In genomic region chr22:19523240-19524169, GRCh38 we compare ENCODE assay signal across 7 cellular contexts. TPM values are rescaled to one million over a fixed set of nuclear protein-coding genes. Genes with fewer than 3 reads are reported as not detected.
DNase-seq lines count a peak whose midpoint lies in the region; ATAC-seq and TF ChIP-seq lines count a peak whose summit lies in the region.

No MANE protein-coding gene starts in this region.

- no peak overlapping the region for H3K27ac ChIP-seq in neural cell (ENCODE audit: low read length)

- peak overlapping the region; percentile 2 for H2AFZ ChIP-seq in neural cell (ENCODE audit: low read depth, low read length)

- peak overlapping the region; percentile 67 for H3K4me3 ChIP-seq in neural cell (ENCODE audit: low read length)

- no peak for TF ChIP-seq RAD21 in neural cell (conservative IDR thresholded peaks at IDR 0.05)

- H3K4me1 Mint-ChIP-seq in T-cell, result peaks cover 5 to 17% (median 8%) of the 10 kb centered on the region in 3 donors

- DNase-seq in GM13977 (ENCODE audit: low spot score) (peak; percentile 48), T-cell (peak in 9 of 34 experiments; percentile 6 to 29 (median 16)), ACHN (no peak), CD1c-positive myeloid dendritic cell (ENCODE audit: extremely low spot score) (no peak)

- no peak overlapping the region for H3K4me2 ChIP-seq in neural cell (ENCODE audit: low read length)

- H3K9me2 ChIP-seq in neural cell (ENCODE audit: insufficient read depth, low read length), result no peaks in the 10 kb centered on the region

- H3K4me3 Mint-ChIP-seq in T-cell, result peak overlapping the region; percentile 57 to 75 (median 61)

- no peaks in the 10 kb centered on the region for H3K36me3 Mint-ChIP-seq in T-cell

- no peaks in the 10 kb centered on the region for H3K79me2 ChIP-seq in neural cell (replicated peaks; ENCODE audit: insufficient read depth, low read length)

- POLR2A ChIA-PET in T-cell (lab: Charles Lee), result no interaction called here

- CTCF ChIA-PET in T-cell (lab: Charles Lee), result no interaction called here

- no peak for TF ChIP-seq EP300 in neural cell (conservative IDR thresholded peaks at IDR 0.05; ENCODE audit: poor library complexity, severe bottlenecking)

- no peaks in the 10 kb centered on the region for H4K20me1 ChIP-seq in neural cell (ENCODE audit: insufficient read depth)

- H3F3A ChIP-seq in neural cell (ENCODE audit: insufficient read depth, low read length, poor library complexity, severe bottlenecking), result no peaks in the 10 kb centered on the region

- H3K9me3 Mint-ChIP-seq in T-cell, result no peaks in the 10 kb centered on the region

- no peak for TF ChIP-seq CTCF in GM13977 (IDR thresholded peaks at IDR 0.05; ENCODE audit: extremely low read depth, insufficient read depth, missing control alignments)
- peak; percentile 38 for TF ChIP-seq CTCF in neural cell (IDR thresholded peaks at IDR 0.05; ENCODE audit: poor library complexity, severe bottlenecking)

- no peak overlapping the region for H3K27ac Mint-ChIP-seq in T-cell

- H3K27me3 ChIP-seq in neural cell (ENCODE audit: insufficient read depth, low read depth, low read length), result peaks cover 45% of the 10 kb centered on the region

- no peaks in the 10 kb centered on the region for H3K36me3 ChIP-seq in neural cell (ENCODE audit: insufficient read depth, low read length)

- no peak overlapping the region for H3K9ac ChIP-seq in neural cell (ENCODE audit: low read length)

- no peaks in the 10 kb centered on the region for H3K9me3 ChIP-seq in neural cell (ENCODE audit: low read length)

- ATAC-seq in T-cell (replicated peaks in 1 of 4) (peak; percentile 47 to 84 (median 62)), esophagus mucosa (peak; percentile 51), HG02763 (IDR thresholded peaks at IDR 0.05; ENCODE audit: unreplicated experiment) (no peak)

- H3K27me3 Mint-ChIP-seq in T-cell, result peaks cover 15 to 37% of the 10 kb centered on the region in 2 donors

- in situ Hi-C loops in GM13977 (cut with MboI; ENCODE audit: low pct_unique_long_range_greater_than_20kb, low sequenced_read_pairs, unreplicated experiment), result no loop called here
- in situ Hi-C loops in ACHN (cut with HindIII; ENCODE audit: low pct_ligation_motif_present, low pct_unique_long_range_greater_than_20kb, low sequenced_read_pairs), result no loop called here

TF ChIP-seq in neural cell, 6 proteins besides CTCF, POLR2A, EP300 and RAD21:
- TF ChIP-seq EZH2 (IDR thresholded peaks at IDR 0.05; ENCODE audit: borderline replicate concordance, insufficient read depth, low read length, poor library complexity, severe bottlenecking), result peak; percentile 84
- TF ChIP-seq TAF1 (IDR thresholded peaks at IDR 0.05; ENCODE audit: low read depth), result no peak
- peak; percentile 16 for TF ChIP-seq POLR2AphosphoS5 (IDR thresholded peaks at IDR 0.05)
- no peak for TF ChIP-seq SMC3 (conservative IDR thresholded peaks at IDR 0.05; ENCODE audit: poor library complexity)
- peak; percentile 41 for TF ChIP-seq MXI1 (conservative IDR thresholded peaks at IDR 0.05; ENCODE audit: poor library complexity, severe bottlenecking)
- TF ChIP-seq, protein P1, sequence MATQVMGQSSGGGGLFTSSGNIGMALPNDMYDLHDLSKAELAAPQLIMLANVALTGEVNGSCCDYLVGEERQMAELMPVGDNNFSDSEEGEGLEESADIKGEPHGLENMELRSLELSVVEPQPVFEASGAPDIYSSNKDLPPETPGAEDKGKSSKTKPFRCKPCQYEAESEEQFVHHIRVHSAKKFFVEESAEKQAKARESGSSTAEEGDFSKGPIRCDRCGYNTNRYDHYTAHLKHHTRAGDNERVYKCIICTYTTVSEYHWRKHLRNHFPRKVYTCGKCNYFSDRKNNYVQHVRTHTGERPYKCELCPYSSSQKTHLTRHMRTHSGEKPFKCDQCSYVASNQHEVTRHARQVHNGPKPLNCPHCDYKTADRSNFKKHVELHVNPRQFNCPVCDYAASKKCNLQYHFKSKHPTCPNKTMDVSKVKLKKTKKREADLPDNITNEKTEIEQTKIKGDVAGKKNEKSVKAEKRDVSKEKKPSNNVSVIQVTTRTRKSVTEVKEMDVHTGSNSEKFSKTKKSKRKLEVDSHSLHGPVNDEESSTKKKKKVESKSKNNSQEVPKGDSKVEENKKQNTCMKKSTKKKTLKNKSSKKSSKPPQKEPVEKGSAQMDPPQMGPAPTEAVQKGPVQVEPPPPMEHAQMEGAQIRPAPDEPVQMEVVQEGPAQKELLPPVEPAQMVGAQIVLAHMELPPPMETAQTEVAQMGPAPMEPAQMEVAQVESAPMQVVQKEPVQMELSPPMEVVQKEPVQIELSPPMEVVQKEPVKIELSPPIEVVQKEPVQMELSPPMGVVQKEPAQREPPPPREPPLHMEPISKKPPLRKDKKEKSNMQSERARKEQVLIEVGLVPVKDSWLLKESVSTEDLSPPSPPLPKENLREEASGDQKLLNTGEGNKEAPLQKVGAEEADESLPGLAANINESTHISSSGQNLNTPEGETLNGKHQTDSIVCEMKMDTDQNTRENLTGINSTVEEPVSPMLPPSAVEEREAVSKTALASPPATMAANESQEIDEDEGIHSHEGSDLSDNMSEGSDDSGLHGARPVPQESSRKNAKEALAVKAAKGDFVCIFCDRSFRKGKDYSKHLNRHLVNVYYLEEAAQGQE (IDR thresholded peaks at IDR 0.05; ENCODE audit: borderline replicate concordance), result no peak

RNA-seq across cellular contexts. Expression of gene CLDN5, which starts 0.7 kb away (rescaled TPM):
- total RNA-seq in T-cell (under 1 TPM in 4 of 5 donors, not detected in 1; 0.36 to 0.98 (median 0.85) TPM), esophagus mucosa (10.4 TPM)
- polyA plus RNA-seq in neural cell, result 0.66 TPM in 1 of 2 replicates, not detected in the other
- polyA minus RNA-seq in neural cell, result not detected in 2 replicates

RNA-seq across cellular contexts. Expression of gene CDC45, which starts 43.8 kb away (rescaled TPM):
- total RNA-seq in T-cell, result 1 to 10 TPM in 4 of 5 donors, under 1 TPM in 1; 0.56 to 2.7 (median 2.2) TPM
- 10.0 TPM for total RNA-seq in esophagus mucosa
- polyA plus RNA-seq in neural cell, result 1.5 and 3.2 TPM in 2 replicates
- 0.81 and 0.97 TPM in 2 replicates for polyA minus RNA-seq in neural cell

RNA-seq across cellular contexts. Expression of gene UFD1, which starts 44.5 kb away (rescaled TPM):
- total RNA-seq in T-cell (10 to 100 TPM; 52.9 to 85.1 (median 60.0) TPM), esophagus mucosa (57.9 TPM)
- polyA plus RNA-seq in neural cell, result 56.9 and 58.3 TPM in 2 replicates
- polyA minus RNA-seq in neural cell, result 28.7 and 35.4 TPM in 2 replicates
